In the genomic region with DNA sequence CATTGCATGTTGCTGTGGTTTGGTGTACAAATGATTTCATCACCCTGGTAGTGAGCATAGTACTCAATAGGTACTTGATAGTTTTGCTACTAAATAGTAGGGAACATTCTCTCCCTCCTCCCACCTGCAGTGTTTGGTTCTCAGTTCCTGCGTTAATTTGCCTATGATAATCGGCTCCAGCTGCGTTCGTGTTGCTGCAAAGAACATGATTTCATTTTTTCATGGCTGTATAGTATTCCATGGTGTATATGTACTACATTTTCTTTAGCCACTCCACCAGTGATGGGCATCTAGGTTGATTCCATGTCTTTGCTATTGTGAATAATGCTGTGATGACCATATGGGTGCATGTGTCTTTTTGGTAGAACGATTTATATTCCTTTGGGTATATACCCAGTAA, we compare ENCODE assay signal across 34 cellular contexts.
"Had no signal": no experiment of that assay in that cellular context is flagged by ENCODE, and none has a peak within 500 bp of the region (broad histone marks: within the 10 kb centered on the region; RNA-seq: fewer than 3 reads in every experiment).

No MANE protein-coding gene starts in this region.

- H3K4me3 ChIP-seq: MG63 had no signal

- H3K36me3 ChIP-seq: MG63 had no signal

- DNase-seq: Karpas-422, Kasumi-1, MG63, MM.1S, MV-4-11, NCI-H1048, NCI-H1092, NCI-H1092 treated with DMSO at 0.1 percent for 48 hours, NCI-H1105, NCI-H1105 treated with DMSO at 0.1 percent for 48 hours, NCI-H1417, NCI-H1417 treated with DMSO at 0.1 percent for 48 hours, NCI-H1436, NCI-H1436 treated with DMSO at 0.1 percent for 48 hours, NCI-H146, NCI-H1694, NCI-H1694 treated with DMSO at 0.1 percent for 48 hours, NCI-H187, NCI-H187 treated with DMSO at 0.1 percent for 48 hours, NCI-H1930, NCI-H2029, NCI-H2029 treated with DMSO at 0.1 percent for 48 hours, NCI-H2081, NCI-H2081 treated with DMSO at 0.1 percent for 48 hours, NCI-H2107, NCI-H2171, NCI-H2171 treated with DMSO at 0.1 percent for 48 hours, NCI-H2227 treated with DMSO at 0.1 percent for 48 hours, NCI-H226, NCI-H345, NCI-H446, NCI-H446 treated with DMSO at 0.1 percent for 48 hours, NCI-H510A, NCI-H510A treated with DMSO at 0.1 percent for 48 hours had no signal

- H3K9me3 ChIP-seq: MG63 had no signal
